ENCODE assay signal across 9 cellular contexts in the genomic region with DNA sequence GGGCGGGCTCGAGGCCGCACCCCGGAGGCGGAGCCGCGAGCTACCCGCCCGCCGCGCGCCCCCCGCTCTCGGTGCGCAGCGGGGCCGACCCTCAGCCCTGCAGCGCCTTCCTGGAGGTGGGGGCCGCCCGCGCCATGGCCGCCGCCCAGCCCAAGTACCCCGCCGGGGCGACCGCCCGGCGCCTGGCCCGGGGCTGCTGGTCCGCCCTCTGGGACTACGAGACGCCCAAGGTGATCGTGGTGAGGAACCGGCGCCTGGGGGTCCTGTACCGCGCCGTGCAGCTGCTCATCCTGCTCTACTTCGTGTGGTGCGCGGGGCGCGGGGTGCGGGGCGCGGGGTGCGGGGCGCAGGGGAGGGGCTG. TPM values are rescaled to one million over a fixed set of nuclear protein-coding genes. Genes with fewer than 3 reads are reported as not detected.
DNase-seq lines count a peak whose midpoint lies in the region; ATAC-seq and TF ChIP-seq lines count a peak whose summit lies in the region.
"Had no signal": no experiment of that assay in that cellular context is flagged by ENCODE, and none has a peak within 500 bp of the region (broad histone marks: within the 10 kb centered on the region; RNA-seq: fewer than 3 reads in every experiment).

A gene (plus strand): TSS at position 94 of the 361 bp plus-strand sequence. CDS start 41 bp downstream, at position 135.

- intact Hi-C loops in breast epithelium (cut with DNase I; ENCODE audit: low total_unique reads) (loop anchor here (10.0 kb wide), 1 partner anchor 204 kb away; no protein-coding TSS in a partner anchor), CD14-positive monocyte (cut with micrococcal nuclease) (loop anchor here in 1 of 2 donors (5.0 kb wide), 2 partner anchors 201 to 466 kb away; no protein-coding TSS in a partner anchor)
- intact Hi-C loops in naive thymus-derived CD4-positive, alpha-beta T cell (cut with micrococcal nuclease), result loop anchor here (5.0 to 10.0 kb wide), 3 partner anchors 96 to 466 kb away; no protein-coding TSS in a partner anchor

- CTCF ChIA-PET in naive thymus-derived CD4-positive, alpha-beta T cell (lab: Charles Lee), result no interaction called here

- H3K4me1 ChIP-seq in ACC112 (ENCODE audit: control insufficient read depth, insufficient read depth, low read length, unreplicated experiment), result peaks cover 8% of the 10 kb centered on the region
- H3K4me1 ChIP-seq in breast epithelium, result peaks cover 8 to 19% of the 10 kb centered on the region in 2 donors
- peaks cover 0 to 5% of the 10 kb centered on the region in 2 donors for H3K4me1 ChIP-seq in naive thymus-derived CD4-positive, alpha-beta T cell (ENCODE audit: control insufficient read depth in 2 of 2, insufficient read depth in 2 of 2, low read length in 2 of 2)

- H3K4me3 Mint-ChIP-seq in naive thymus-derived CD4-positive, alpha-beta T cell, result peak within 1 kb of the TSS; percentile 4 to 81 (median 62)
- peak within 1 kb of the TSS in 1 of 2 donors; percentile 89 for H3K4me3 Mint-ChIP-seq in CD14-positive monocyte

- H3K4me3 ChIP-seq in ACC112 (ENCODE audit: low read depth, low read length) (peak within 1 kb of the TSS; percentile 7; the same call in 1 of the 2 replicates), breast epithelium (peak within 1 kb of the TSS in 2 of 3 donors; percentile 36 to 59)
- H3K4me3 ChIP-seq in naive thymus-derived CD4-positive, alpha-beta T cell (ENCODE audit: low read length), result no peak within 1 kb of the TSS

- DNase-seq in D341Med (ENCODE audit: low spot score) (peak; percentile 67), breast epithelium (ENCODE audit: low spot score in 2 of 2) (no peak), CD14-positive monocyte (ENCODE audit: low spot score) (no peak), T1000 (lab: John Stamatoyannopoulos, UW) (no peak), GM19240 (ENCODE audit: insufficient read length, low spot score) (no peak)
- DNase-seq in naive thymus-derived CD4-positive, alpha-beta T cell, result no peak
- DNase-seq: activated CD4-positive, alpha-beta T cell treated with anti-CD3 and anti-CD28 coated beads, Interleukin-2, amount 50 U/mL, for 1 hour; SHP77 had no signal

- ATAC-seq in naive thymus-derived CD4-positive, alpha-beta T cell, result no peak

- POLR2A ChIA-PET in naive thymus-derived CD4-positive, alpha-beta T cell (lab: Charles Lee), result interaction anchor here (0.5 kb wide), 1 partner anchor 160 kb away, joined by 3 read pairs; no protein-coding TSS in a partner anchor

- H3K36me3 ChIP-seq in ACC112 (ENCODE audit: insufficient read depth, low read length), result no peaks in the 10 kb centered on the region
- H3K36me3 ChIP-seq in breast epithelium, result no peaks in the 10 kb centered on the region
- no peaks in the 10 kb centered on the region for H3K36me3 ChIP-seq in naive thymus-derived CD4-positive, alpha-beta T cell (ENCODE audit: control insufficient read depth in 2 of 3, insufficient read depth in 3 of 3, low read length in 3 of 3)

- no peak for TF ChIP-seq POLR2A in breast epithelium (IDR thresholded peaks at IDR 0.05)

- peaks cover 24 to 31% (median 26%) of the 10 kb centered on the region in 5 donors for H3K27me3 Mint-ChIP-seq in naive thymus-derived CD4-positive, alpha-beta T cell
- peaks cover 45 to 73% (median 54%) of the 10 kb centered on the region in 3 donors for H3K27me3 Mint-ChIP-seq in CD14-positive monocyte (ENCODE audit: low read depth in 3 of 3)

- H3K27ac Mint-ChIP-seq in naive thymus-derived CD4-positive, alpha-beta T cell, result peak within 1 kb of the TSS in 3 of 9 donors; percentile 17 to 55 (median 47)
- no peak within 1 kb of the TSS for H3K27ac Mint-ChIP-seq in CD14-positive monocyte

- peaks cover 0 to 26% (median 6%) of the 10 kb centered on the region in 11 donors for H3K9me3 Mint-ChIP-seq in naive thymus-derived CD4-positive, alpha-beta T cell
- H3K9me3 Mint-ChIP-seq in CD14-positive monocyte, result peaks cover 17 to 38% (median 27%) of the 10 kb centered on the region in 7 donors

- TF ChIP-seq CTCF in breast epithelium (IDR thresholded peaks at IDR 0.05) (no peak), CD14-positive monocyte (IDR thresholded peaks at IDR 0.05) (no peak)

- peaks cover 10 to 17% of the 10 kb centered on the region in 2 donors for H3K9me3 ChIP-seq in breast epithelium
- H3K9me3 ChIP-seq in naive thymus-derived CD4-positive, alpha-beta T cell (ENCODE audit: control insufficient read depth in 2 of 3, low read length in 3 of 3), result peaks cover 0 to 18% (median 8%) of the 10 kb centered on the region in 3 experiments

- peaks cover 0 to 7% (median 0%) of the 10 kb centered on the region in 5 donors for H3K36me3 Mint-ChIP-seq in naive thymus-derived CD4-positive, alpha-beta T cell
- H3K36me3 Mint-ChIP-seq in CD14-positive monocyte, result peaks cover 10% of the 10 kb centered on the region in 2 donors

- H3K27ac ChIP-seq in ACC112 (ENCODE audit: low read depth, low read length), result no peak within 1 kb of the TSS
- no peak within 1 kb of the TSS for H3K27ac ChIP-seq in breast epithelium
- no peak within 1 kb of the TSS for H3K27ac ChIP-seq in naive thymus-derived CD4-positive, alpha-beta T cell (ENCODE audit: low read depth, low read length)

- H3K4me1 Mint-ChIP-seq in naive thymus-derived CD4-positive, alpha-beta T cell, result peaks cover 9 to 18% (median 14%) of the 10 kb centered on the region in 7 donors
- peaks cover 7% of the 10 kb centered on the region for H3K4me1 Mint-ChIP-seq in CD14-positive monocyte

- peaks cover 49% of the 10 kb centered on the region for H3K27me3 ChIP-seq in ACC112 (ENCODE audit: insufficient read depth, low read length)
- peaks cover 12 to 55% of the 10 kb centered on the region in 2 donors for H3K27me3 ChIP-seq in breast epithelium
- peaks cover 4 to 19% of the 10 kb centered on the region in 2 donors for H3K27me3 ChIP-seq in naive thymus-derived CD4-positive, alpha-beta T cell (ENCODE audit: control insufficient read depth in 2 of 2, insufficient read depth in 2 of 2, low read length in 2 of 2)

- H3K79me2 ChIP-seq in ACC112 (ENCODE audit: control insufficient read depth, insufficient read depth, low read length, unreplicated experiment), result no peaks in the 10 kb centered on the region

- H2AFZ ChIP-seq in ACC112 (ENCODE audit: low read length, unreplicated experiment), result no peak within 1 kb of the TSS

RNA-seq across cellular contexts. Expression of the gene that starts here (rescaled TPM):
- total RNA-seq in breast epithelium, result under 1 TPM in 2 of 3 donors, not detected in 1; 0.29 to 0.48 TPM
- total RNA-seq in naive thymus-derived CD4-positive, alpha-beta T cell, result under 1 TPM in 1 of 5 experiments, not detected in 4; 0.32 TPM
- not detected for polyA plus RNA-seq in naive thymus-derived CD4-positive, alpha-beta T cell
- not detected for polyA plus RNA-seq in CD14-positive monocyte
